Comparison of ENCODE assay signal across 8 cellular contexts in genomic region chr11:117985953-117986887, GRCh38. TPM values are rescaled to one million over a fixed set of nuclear protein-coding genes. Genes with fewer than 3 reads are reported as not detected.
DNase-seq lines count a peak whose midpoint lies in the region; ATAC-seq and TF ChIP-seq lines count a peak whose summit lies in the region.

Gene IL10RA (plus strand): TSS chr11:117986394. CDS start chr11:117986468, 74 bp downstream.

- POLR2A ChIA-PET in CD8-positive, alpha-beta T cell (lab: Charles Lee) = interaction anchor here (0.5 to 26.0 kb wide), 12 partner anchors 9 to 162 kb away, joined by 3 to 633 read pairs (median 6); no protein-coding TSS in a partner anchor

- peak within 1 kb of the TSS; percentile 81 for H3K4me3 ChIP-seq in CD8-positive, alpha-beta T cell (ENCODE audit: low read depth, low read length)
- H3K4me3 ChIP-seq in Peyer's patch (peak within 1 kb of the TSS; percentile 57 to 77 (median 66)), ovary (peak within 1 kb of the TSS; percentile 48), thyroid gland (replicated peaks in 1 of 3) (peak within 1 kb of the TSS; percentile 19 to 46 (median 25))

- 3 to 5% (median 4%) methylated on average over 59 to 71 of the region's 71 CpGs for WGBS in ovary, 3 donors
- 13 to 49% methylated on average over 4 to 29 of the region's 71 CpGs for WGBS in thyroid gland, 2 donors

- H3K36me3 Mint-ChIP-seq in CD8-positive, alpha-beta T cell = peaks cover 49% of the 10 kb centered on the region

- intact Hi-C loops in CD8-positive, alpha-beta T cell (cut with DNase I, micrococcal nuclease) = loop anchor here (1.0 to 5.0 kb wide), 4 partner anchors 16 to 159 kb away; no protein-coding TSS in a partner anchor
- intact Hi-C loops in Right ventricle myocardium inferior (cut with DNase I) (no loop called here), ovary (cut with DNase I) (no loop called here), thyroid gland (cut with DNase I) (no loop called here)

- ATAC-seq in CD8-positive, alpha-beta T cell = peak; percentile 75
- peak; percentile 86 for ATAC-seq in HG03442 (IDR thresholded peaks at IDR 0.05; ENCODE audit: unreplicated experiment)
- peak; percentile 97 for ATAC-seq in Right ventricle myocardium inferior

- TF ChIP-seq POLR2A in GM19193 (IDR thresholded peaks at IDR 0.05; ENCODE audit: extremely low read depth, insufficient read depth, insufficient read length) (peak; percentile 97), Peyer's patch (IDR thresholded peaks at IDR 0.05) (peak; percentile 59 to 83), ovary (IDR thresholded peaks at IDR 0.05) (peak; percentile 25), thyroid gland (IDR thresholded peaks at IDR 0.05) (peak; percentile 47 to 89)

- TF ChIP-seq EP300 in ovary (IDR thresholded peaks at IDR 0.05) = no peak

- peak within 1 kb of the TSS; percentile 88 for H3K27ac ChIP-seq in CD8-positive, alpha-beta T cell (ENCODE audit: low read depth, low read length)
- H3K27ac ChIP-seq in Peyer's patch = peak within 1 kb of the TSS; percentile 84 to 96 (median 89)
- peak within 1 kb of the TSS in 1 of 2 donors; percentile 59 for H3K27ac ChIP-seq in ovary
- H3K27ac ChIP-seq in thyroid gland = peak within 1 kb of the TSS in 2 of 3 donors; percentile 67 to 88

- H3K4me1 ChIP-seq in CD8-positive, alpha-beta T cell (ENCODE audit: insufficient read depth, low read length) = peaks cover 57% of the 10 kb centered on the region
- peaks cover 0 to 12% (median 8%) of the 10 kb centered on the region in 4 donors for H3K4me1 ChIP-seq in Peyer's patch
- peaks cover 3% of the 10 kb centered on the region for H3K4me1 ChIP-seq in ovary (ENCODE audit: insufficient read depth)
- H3K4me1 ChIP-seq in thyroid gland = peaks cover 4 to 24% of the 10 kb centered on the region in 2 donors

- no peaks in the 10 kb centered on the region for H3K27me3 Mint-ChIP-seq in CD8-positive, alpha-beta T cell (ENCODE audit: low read depth)

- CTCF ChIA-PET in CD8-positive, alpha-beta T cell (lab: Charles Lee) = interaction anchor here (0.7 to 27.1 kb wide), 13 partner anchors 10 to 179 kb away, joined by 3 to 403 read pairs (median 7); no protein-coding TSS in a partner anchor

- peaks cover 72% of the 10 kb centered on the region for H3K4me1 Mint-ChIP-seq in CD8-positive, alpha-beta T cell (ENCODE audit: low read depth)

- peak; percentile 66 to 92 (median 80) for DNase-seq in CD8-positive, alpha-beta T cell
- DNase-seq in Peyer's patch = peak; percentile 85 to 95 (median 93)
- DNase-seq in activated gamma-delta T cell treated with Interleukin-2 at 50 U/mL for 16 hours = peak; percentile 78
- peak; percentile 94 for DNase-seq in Right ventricle myocardium inferior (ENCODE audit: missing footprints)
- peak; percentile 67 to 85 (median 83) for DNase-seq in ovary
- peak; percentile 78 to 82 for DNase-seq in thyroid gland

- H3K27ac Mint-ChIP-seq in CD8-positive, alpha-beta T cell = peak within 1 kb of the TSS; percentile 92

- H3K9me3 ChIP-seq in CD8-positive, alpha-beta T cell (ENCODE audit: low read length) = no peaks in the 10 kb centered on the region
- H3K9me3 ChIP-seq in Peyer's patch = no peaks in the 10 kb centered on the region
- H3K9me3 ChIP-seq in ovary = no peaks in the 10 kb centered on the region
- no peaks in the 10 kb centered on the region for H3K9me3 ChIP-seq in thyroid gland

- no peaks in the 10 kb centered on the region for H3K9me3 Mint-ChIP-seq in CD8-positive, alpha-beta T cell

- H3K27me3 ChIP-seq in CD8-positive, alpha-beta T cell (ENCODE audit: insufficient read depth, low read length) = no peaks in the 10 kb centered on the region
- H3K27me3 ChIP-seq in Peyer's patch (no peaks in the 10 kb centered on the region), ovary (no peaks in the 10 kb centered on the region), thyroid gland (no peaks in the 10 kb centered on the region)

- peak within 1 kb of the TSS; percentile 89 for H3K4me3 Mint-ChIP-seq in CD8-positive, alpha-beta T cell

- TF ChIP-seq CTCF in CD8-positive, alpha-beta T cell (IDR thresholded peaks at IDR 0.05) = no peak
- TF ChIP-seq CTCF in Peyer's patch (IDR thresholded peaks at IDR 0.05) (peak in 2 of 6 experiments; percentile 8 to 13), ovary (IDR thresholded peaks at IDR 0.05) (no peak), thyroid gland (IDR thresholded peaks at IDR 0.05) (no peak)

- peaks cover 21% of the 10 kb centered on the region for H3K36me3 ChIP-seq in CD8-positive, alpha-beta T cell (ENCODE audit: insufficient read depth, low read length)
- H3K36me3 ChIP-seq in Peyer's patch = no peaks in the 10 kb centered on the region
- no peaks in the 10 kb centered on the region for H3K36me3 ChIP-seq in ovary
- no peaks in the 10 kb centered on the region for H3K36me3 ChIP-seq in thyroid gland

RNA-seq across cellular contexts. Expression of gene IL10RA, which starts in this region (rescaled TPM):
- total RNA-seq in CD8-positive, alpha-beta T cell = 100 to 1,000 TPM; 295 to 299 TPM
- total RNA-seq in Peyer's patch (10 to 100 TPM in 3 of 4 donors, 1 to 10 TPM in 1; 9.8 to 50.3 (median 23.9) TPM), Right ventricle myocardium inferior (7.2 TPM), ovary (10 to 100 TPM in 1 of 7 donors, 1 to 10 TPM in 6; 2.0 to 13.7 (median 6.7) TPM), thyroid gland (10 to 100 TPM in 3 of 4 donors, 1 to 10 TPM in 1; 5.3 to 21.9 (median 10.6) TPM)
- polyA plus RNA-seq in ovary = 10 to 100 TPM in 1 of 2 donors, 1 to 10 TPM in 1; 2.6 to 14.1 TPM

Comparison
In these comparisons a context has a peak if more than half of its experiments do, and no peak if none do; other contexts are left out.
1. RNA of gene IL10RA (total RNA-seq): 295 to 299 TPM in CD8-positive, alpha-beta T cell; 9.8 to 50.3 TPM in Peyer's patch, 5.3 to 21.9 TPM in thyroid gland, 7.2 TPM in Right ventricle myocardium inferior (single experiment) and 2.0 to 13.7 TPM in ovary; every median in the first group is over 4 times any median in the second.
2. H3K4me3 ChIP-seq: peak in every context shown above with its lines; median percentile 81 in CD8-positive, alpha-beta T cell; 66 in Peyer's patch; 48 in ovary; 25 in thyroid gland.
3. POLR2A ChIP-seq: peak in every context shown above with its lines; median percentile 97 in GM19193; 71 in Peyer's patch; 68 in thyroid gland; 25 in ovary.
4. intact Hi-C loops: an anchor here in CD8-positive, alpha-beta T cell (1.0 to 5.0 kb wide); none called in Right ventricle myocardium inferior, ovary and thyroid gland.
5. Peak in every context shown above with its lines, with median percentiles within 50 percentile points of each other: ATAC-seq and DNase-seq.